Comparison of ENCODE assay signal across 36 cellular contexts in the genomic region with DNA sequence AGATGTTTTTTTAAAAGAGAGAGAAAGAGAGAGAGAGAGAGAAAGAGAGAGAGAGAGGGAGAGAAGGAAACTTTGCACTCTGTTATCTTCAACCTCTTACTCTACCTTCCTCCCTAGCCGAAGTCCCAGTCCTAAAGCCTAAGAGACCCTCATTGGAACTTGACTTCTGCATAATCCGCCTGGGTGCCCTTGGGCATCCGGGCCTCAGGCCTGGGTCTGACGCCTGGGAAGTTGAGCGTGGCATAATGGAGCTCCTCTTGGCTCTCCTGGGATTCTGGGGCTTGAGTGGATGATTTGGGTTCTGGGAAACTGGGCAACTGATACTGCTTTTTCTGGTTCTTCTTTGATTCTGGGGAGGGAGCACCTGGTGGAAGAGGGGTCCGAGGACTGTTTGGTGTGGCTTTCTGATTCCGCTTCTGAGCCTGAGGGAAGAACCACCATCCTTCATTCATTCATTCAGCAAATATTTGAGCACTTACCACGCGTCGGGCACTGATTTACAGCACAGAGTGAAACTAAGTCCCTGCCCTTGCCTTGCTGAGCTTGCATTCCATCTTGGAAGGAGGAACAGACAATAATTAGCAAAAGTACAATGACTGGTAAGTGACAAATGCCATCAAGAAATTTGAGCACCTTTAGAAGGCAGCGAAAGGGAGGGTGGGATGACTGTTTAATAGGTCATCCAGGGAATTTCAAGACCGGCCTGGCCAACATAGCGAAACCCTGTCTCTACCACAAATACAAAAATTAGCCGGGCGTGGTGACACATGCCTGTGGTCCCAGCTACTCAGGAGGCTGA. TPM values are rescaled to one million over a fixed set of nuclear protein-coding genes. Genes with fewer than 3 reads are reported as not detected.
"Had no signal": no experiment of that assay in that cellular context is flagged by ENCODE, and none has a peak within 500 bp of the region (broad histone marks: within the 10 kb centered on the region; RNA-seq: fewer than 3 reads in every experiment).

No MANE protein-coding gene starts in this region.

- H3K36me3 Mint-ChIP-seq: naive thymus-derived CD8-positive, alpha-beta T cell had no signal

- H3K9me3 ChIP-seq: gastroesophageal sphincter, lower lobe of right lung, neutrophil, right lobe of liver, stomach, thyroid gland, vagina had no signal

- H3K36me3 ChIP-seq: esophagus muscularis mucosa, gastroesophageal sphincter, heart left ventricle, lower lobe of right lung, right lobe of liver, stomach, thyroid gland, vagina had no signal

- H2AFZ ChIP-seq: hepatocyte, parathyroid adenoma had no signal

- H3K27me3 ChIP-seq: foreskin keratinocyte, hepatocyte, neutrophil, right lobe of liver, thyroid gland, vagina had no signal

- H3K27me3 Mint-ChIP-seq: progenitor cell of endocrine pancreas had no signal

- H3K4me2 ChIP-seq: hepatocyte, smooth muscle cell had no signal

- H3K79me2 ChIP-seq: hepatocyte, parathyroid adenoma had no signal

- H3K4me1 ChIP-seq: esophagus muscularis mucosa, foreskin keratinocyte, gastroesophageal sphincter, lower lobe of right lung, right lobe of liver, thyroid gland, vagina had no signal

- H3K4me3 Mint-ChIP-seq: naive thymus-derived CD8-positive, alpha-beta T cell had no signal

- DNase-seq: dermis blood vessel endothelial cell; effector memory CD4-positive, alpha-beta T cell; foreskin keratinocyte; heart left ventricle; left colon; left ventricle myocardium superior; lower lobe of right lung; naive thymus-derived CD8-positive, alpha-beta T cell; right lobe of liver; stimulated activated CD4-positive, alpha-beta T cell treated with anti-CD3 and anti-CD28 coated beads, Interleukin-12 subunit alpha, Interleukin-12 subunit beta, amount 100 ng/mL, for 4 hours; stimulated activated CD4-positive, alpha-beta T cell treated with anti-CD3 and anti-CD28 coated beads, Interleukin-1b, Interleukin-23, amount 100 ng/mL, for 48 hours; stimulated activated CD4-positive, alpha-beta T cell treated with anti-CD3 and anti-CD28 coated beads, Interleukin-4, amount 100 ng/mL, for 1 hour; stimulated activated CD8-positive, alpha-beta memory T cell treated with anti-CD3 and anti-CD28 coated beads, Interleukin-4, amount 100 ng/mL, for 48 hours; stimulated activated naive CD4-positive, alpha-beta T cell treated with Interleukin-2 at 50 U/mL for 16 hours; stomach; thyroid gland had no signal

- H3K27ac Mint-ChIP-seq: naive thymus-derived CD8-positive, alpha-beta T cell; progenitor cell of endocrine pancreas had no signal

- H3K27ac ChIP-seq: coronary artery, esophagus muscularis mucosa, foreskin keratinocyte, gastroesophageal sphincter, heart left ventricle, hepatocyte, lower lobe of right lung, neutrophil, parathyroid adenoma, right lobe of liver, stomach, thyroid gland, vagina had no signal

- H3K4me3 ChIP-seq: coronary artery, esophagus muscularis mucosa, gastroesophageal sphincter, heart left ventricle, hepatocyte, lower lobe of right lung, right lobe of liver, smooth muscle cell, stomach, thyroid gland, vagina had no signal

- H3K9ac ChIP-seq: parathyroid adenoma had no signal

- ATAC-seq: foreskin keratinocyte; gastroesophageal sphincter; heart left ventricle; left colon; left ventricle myocardium superior; lower lobe of right lung; naive thymus-derived CD8-positive, alpha-beta T cell; right lobe of liver had no signal

RNA-seq across cellular contexts. Expression of gene SIGLEC10, which starts 6.3 kb away (rescaled TPM):
- total RNA-seq: dermis blood vessel endothelial cell, endothelial cell of umbilical vein, epithelial cell of proximal tubule, fibroblast of lung, foreskin keratinocyte, myocyte, progenitor cell of endocrine pancreas, smooth muscle cell had no signal
- polyA plus RNA-seq: endothelial cell of umbilical vein, fibroblast of lung, foreskin keratinocyte, hepatocyte, neural cell, smooth muscle cell had no signal

RNA-seq across cellular contexts. Expression of gene C19orf84, which starts 20.8 kb away (rescaled TPM):
- total RNA-seq: dermis blood vessel endothelial cell; endothelial cell of umbilical vein; epithelial cell of proximal tubule; esophagus muscularis mucosa; fibroblast of lung; foreskin keratinocyte; gastroesophageal sphincter; heart left ventricle; kidney epithelial cell; left colon; left ventricle myocardium superior; lower lobe of right lung; mesenteric fat pad; myocyte; naive thymus-derived CD8-positive, alpha-beta T cell; omental fat pad; right lobe of liver; smooth muscle cell; stomach; subcutaneous adipose tissue; temporal lobe; ureter; vagina had no signal
- polyA plus RNA-seq: endothelial cell of umbilical vein; fibroblast of lung; foreskin keratinocyte; heart left ventricle; hepatocyte; naive thymus-derived CD8-positive, alpha-beta T cell; neural cell; smooth muscle cell; stomach had no signal

RNA-seq across cellular contexts. Expression of gene LIM2, which starts 23.4 kb away (rescaled TPM):
- total RNA-seq: dermis blood vessel endothelial cell; endothelial cell of umbilical vein; epithelial cell of proximal tubule; esophagus muscularis mucosa; fibroblast of lung; foreskin keratinocyte; gastroesophageal sphincter; heart left ventricle; hepatocyte; kidney epithelial cell; left colon; left ventricle myocardium superior; lower lobe of right lung; mesenteric fat pad; myocyte; naive thymus-derived CD8-positive, alpha-beta T cell; omental fat pad; progenitor cell of endocrine pancreas; right lobe of liver; smooth muscle cell; stomach; subcutaneous adipose tissue; temporal lobe; thyroid gland; ureter; vagina had no signal
- polyA plus RNA-seq: endothelial cell of umbilical vein, fibroblast of lung, foreskin keratinocyte, heart left ventricle, hepatocyte, neural cell, smooth muscle cell, stomach had no signal

RNA-seq across cellular contexts. Expression of gene NKG7, which starts 38.7 kb away (rescaled TPM):
- total RNA-seq: dermis blood vessel endothelial cell, endothelial cell of umbilical vein, epithelial cell of proximal tubule, fibroblast of lung, foreskin keratinocyte, hepatocyte, kidney epithelial cell, myocyte, progenitor cell of endocrine pancreas, smooth muscle cell, temporal lobe had no signal
- polyA plus RNA-seq: endothelial cell of umbilical vein, fibroblast of lung, foreskin keratinocyte, hepatocyte, neural cell, smooth muscle cell had no signal

RNA-seq across cellular contexts. Expression of gene CLDND2, which starts 42.3 kb away (rescaled TPM):
- total RNA-seq: dermis blood vessel endothelial cell, epithelial cell of proximal tubule, esophagus muscularis mucosa, fibroblast of lung, gastroesophageal sphincter, kidney epithelial cell, left ventricle myocardium superior, myocyte, omental fat pad, smooth muscle cell, stomach, subcutaneous adipose tissue, temporal lobe, thyroid gland, vagina had no signal
- polyA plus RNA-seq: endothelial cell of umbilical vein; fibroblast of lung; heart left ventricle; naive thymus-derived CD8-positive, alpha-beta T cell; neural cell had no signal
